1 cellular context compared by ENCODE assay signal in the genomic region with DNA sequence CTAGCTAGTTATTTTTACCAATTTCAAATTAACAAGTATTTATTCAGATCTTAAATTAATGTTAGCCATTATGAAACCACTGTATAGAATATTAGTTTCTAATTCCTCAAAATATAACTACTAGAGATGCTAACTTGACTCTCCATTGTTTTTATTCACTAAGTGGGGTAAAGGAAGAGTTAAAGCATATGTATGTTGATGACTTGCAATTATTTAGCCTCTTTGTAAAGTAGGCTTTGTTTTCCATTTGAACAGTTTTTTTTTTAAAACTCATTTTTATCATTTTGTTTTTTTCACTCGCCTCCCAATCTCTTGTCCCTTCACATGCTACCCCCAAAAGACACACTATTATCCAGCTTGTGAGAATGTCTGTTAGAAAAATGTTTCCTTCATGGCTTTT.
TF ChIP-seq lines count a peak whose summit lies in the region.

No MANE protein-coding gene starts in this region.

TF ChIP-seq in HCT116, 20 proteins besides CTCF, POLR2A, EP300 and RAD21:
- TF ChIP-seq, protein P1, sequence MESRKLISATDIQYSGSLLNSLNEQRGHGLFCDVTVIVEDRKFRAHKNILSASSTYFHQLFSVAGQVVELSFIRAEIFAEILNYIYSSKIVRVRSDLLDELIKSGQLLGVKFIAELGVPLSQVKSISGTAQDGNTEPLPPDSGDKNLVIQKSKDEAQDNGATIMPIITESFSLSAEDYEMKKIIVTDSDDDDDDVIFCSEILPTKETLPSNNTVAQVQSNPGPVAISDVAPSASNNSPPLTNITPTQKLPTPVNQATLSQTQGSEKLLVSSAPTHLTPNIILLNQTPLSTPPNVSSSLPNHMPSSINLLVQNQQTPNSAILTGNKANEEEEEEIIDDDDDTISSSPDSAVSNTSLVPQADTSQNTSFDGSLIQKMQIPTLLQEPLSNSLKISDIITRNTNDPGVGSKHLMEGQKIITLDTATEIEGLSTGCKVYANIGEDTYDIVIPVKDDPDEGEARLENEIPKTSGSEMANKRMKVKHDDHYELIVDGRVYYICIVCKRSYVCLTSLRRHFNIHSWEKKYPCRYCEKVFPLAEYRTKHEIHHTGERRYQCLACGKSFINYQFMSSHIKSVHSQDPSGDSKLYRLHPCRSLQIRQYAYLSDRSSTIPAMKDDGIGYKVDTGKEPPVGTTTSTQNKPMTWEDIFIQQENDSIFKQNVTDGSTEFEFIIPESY (IDR thresholded peaks at IDR 0.05; ENCODE audit: extremely low read depth, insufficient replicate concordance, low read length) = no peak
- TF ChIP-seq MAX (IDR thresholded peaks at IDR 0.05) = no peak
- TF ChIP-seq SIN3A (IDR thresholded peaks at IDR 0.05; ENCODE audit: low read depth) = no peak
- no peak for TF ChIP-seq ATF3 (IDR thresholded peaks at IDR 0.05)
- no peak for TF ChIP-seq EZH2 (IDR thresholded peaks at IDR 0.05)
- TF ChIP-seq JUND (IDR thresholded peaks at IDR 0.05) = no peak
- TF ChIP-seq, protein P2, sequence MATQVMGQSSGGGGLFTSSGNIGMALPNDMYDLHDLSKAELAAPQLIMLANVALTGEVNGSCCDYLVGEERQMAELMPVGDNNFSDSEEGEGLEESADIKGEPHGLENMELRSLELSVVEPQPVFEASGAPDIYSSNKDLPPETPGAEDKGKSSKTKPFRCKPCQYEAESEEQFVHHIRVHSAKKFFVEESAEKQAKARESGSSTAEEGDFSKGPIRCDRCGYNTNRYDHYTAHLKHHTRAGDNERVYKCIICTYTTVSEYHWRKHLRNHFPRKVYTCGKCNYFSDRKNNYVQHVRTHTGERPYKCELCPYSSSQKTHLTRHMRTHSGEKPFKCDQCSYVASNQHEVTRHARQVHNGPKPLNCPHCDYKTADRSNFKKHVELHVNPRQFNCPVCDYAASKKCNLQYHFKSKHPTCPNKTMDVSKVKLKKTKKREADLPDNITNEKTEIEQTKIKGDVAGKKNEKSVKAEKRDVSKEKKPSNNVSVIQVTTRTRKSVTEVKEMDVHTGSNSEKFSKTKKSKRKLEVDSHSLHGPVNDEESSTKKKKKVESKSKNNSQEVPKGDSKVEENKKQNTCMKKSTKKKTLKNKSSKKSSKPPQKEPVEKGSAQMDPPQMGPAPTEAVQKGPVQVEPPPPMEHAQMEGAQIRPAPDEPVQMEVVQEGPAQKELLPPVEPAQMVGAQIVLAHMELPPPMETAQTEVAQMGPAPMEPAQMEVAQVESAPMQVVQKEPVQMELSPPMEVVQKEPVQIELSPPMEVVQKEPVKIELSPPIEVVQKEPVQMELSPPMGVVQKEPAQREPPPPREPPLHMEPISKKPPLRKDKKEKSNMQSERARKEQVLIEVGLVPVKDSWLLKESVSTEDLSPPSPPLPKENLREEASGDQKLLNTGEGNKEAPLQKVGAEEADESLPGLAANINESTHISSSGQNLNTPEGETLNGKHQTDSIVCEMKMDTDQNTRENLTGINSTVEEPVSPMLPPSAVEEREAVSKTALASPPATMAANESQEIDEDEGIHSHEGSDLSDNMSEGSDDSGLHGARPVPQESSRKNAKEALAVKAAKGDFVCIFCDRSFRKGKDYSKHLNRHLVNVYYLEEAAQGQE (IDR thresholded peaks at IDR 0.05; ENCODE audit: low read depth) = no peak
- no peak for TF ChIP-seq TCF7L2 (IDR thresholded peaks at IDR 0.05; ENCODE audit: borderline replicate concordance, extremely low read depth, insufficient read depth, insufficient read length)
- no peak for TF ChIP-seq EZH2phosphoT487 (IDR thresholded peaks at IDR 0.05; ENCODE audit: borderline replicate concordance)
- TF ChIP-seq ELF1 (IDR thresholded peaks at IDR 0.05; ENCODE audit: borderline replicate concordance, low read depth) = no peak
- no peak for TF ChIP-seq POLR2AphosphoS5 (IDR thresholded peaks at IDR 0.05; ENCODE audit: low read depth, low read length)
- no peak for TF ChIP-seq CEBPB (IDR thresholded peaks at IDR 0.05; ENCODE audit: low read depth)
- TF ChIP-seq FOSL1 (IDR thresholded peaks at IDR 0.05; ENCODE audit: low read depth) = no peak
